Comparison of ENCODE assay signal across 12 cellular contexts in the genomic region with DNA sequence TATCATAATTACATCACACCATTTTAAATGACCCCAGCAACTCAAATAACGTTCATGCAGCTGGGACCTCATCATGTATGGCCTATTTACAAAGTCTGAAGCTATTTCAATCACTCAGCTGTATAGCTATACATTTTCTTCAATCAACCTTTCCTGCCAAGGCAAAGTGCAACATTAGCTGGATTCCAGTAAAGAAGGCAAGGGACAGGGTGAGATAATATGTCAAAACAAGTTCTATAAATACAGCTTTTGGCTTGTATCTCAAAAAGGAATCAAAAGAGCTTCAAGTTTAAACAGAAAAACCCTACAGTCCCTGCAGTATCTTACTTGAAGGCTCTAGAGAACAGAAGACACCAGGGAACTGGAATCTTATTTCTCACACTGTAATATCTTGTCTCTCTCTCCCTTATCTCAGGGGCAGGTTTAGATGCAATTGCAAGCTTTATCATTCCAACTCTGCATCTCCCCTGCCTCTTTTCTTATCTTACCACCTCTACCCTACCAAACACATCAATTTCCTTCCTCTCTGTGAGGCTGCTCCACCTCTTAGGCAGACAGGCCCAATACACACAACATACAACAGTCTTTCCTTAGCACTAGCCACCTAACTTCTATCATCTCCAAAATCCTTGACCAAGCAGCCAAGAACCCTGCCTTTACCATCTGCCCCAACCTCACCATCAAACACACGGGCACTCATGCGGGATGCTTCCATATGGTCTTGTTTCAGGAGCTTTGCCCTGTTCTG. TPM values are rescaled to one million over a fixed set of nuclear protein-coding genes. Genes with fewer than 3 reads are reported as not detected.
DNase-seq lines count a peak whose midpoint lies in the region; ATAC-seq lines count a peak whose summit lies in the region.
"Had no signal": no experiment of that assay in that cellular context is flagged by ENCODE, and none has a peak within 500 bp of the region (broad histone marks: within the 10 kb centered on the region; RNA-seq: fewer than 3 reads in every experiment).

No MANE protein-coding gene starts in this region.

- no peaks in the 10 kb centered on the region for H3K27me3 Mint-ChIP-seq in activated CD8-positive, alpha-beta memory T cell treated with anti-CD3 and anti-CD28 coated beads, Interleukin-2, amount 10 ng/mL, durations not matched to agents 7 days and 5 days
- no peaks in the 10 kb centered on the region for H3K27me3 Mint-ChIP-seq in T-helper 17 cell

- no peaks in the 10 kb centered on the region for H3K9me3 Mint-ChIP-seq in activated CD8-positive, alpha-beta memory T cell treated with anti-CD3 and anti-CD28 coated beads, Interleukin-2, amount 10 ng/mL, durations not matched to agents 7 days and 5 days (ENCODE audit: low read depth)
- H3K9me3 Mint-ChIP-seq in stimulated activated effector memory CD8-positive, alpha-beta T cell treated with anti-CD3 and anti-CD28 coated beads, Interleukin-12 subunit alpha, Interleukin-12 subunit beta, amount 100 ng/mL, for 72 hours = no peaks in the 10 kb centered on the region

- H3K4me1 Mint-ChIP-seq in activated CD8-positive, alpha-beta memory T cell treated with anti-CD3 and anti-CD28 coated beads, Interleukin-2, amount 10 ng/mL, durations not matched to agents 7 days and 5 days = peaks cover 51% of the 10 kb centered on the region
- peaks cover 44% of the 10 kb centered on the region for H3K4me1 Mint-ChIP-seq in T-helper 17 cell
- H3K4me1 Mint-ChIP-seq in stimulated activated effector memory CD8-positive, alpha-beta T cell treated with anti-CD3 and anti-CD28 coated beads, Interleukin-12 subunit alpha, Interleukin-12 subunit beta, amount 100 ng/mL, for 72 hours = peaks cover 64% of the 10 kb centered on the region

- no peak overlapping the region for H3K4me3 Mint-ChIP-seq in activated CD8-positive, alpha-beta memory T cell treated with anti-CD3 and anti-CD28 coated beads, Interleukin-2, amount 10 ng/mL, durations not matched to agents 7 days and 5 days
- peak overlapping the region; percentile 82 for H3K4me3 Mint-ChIP-seq in T-helper 17 cell
- no peak overlapping the region for H3K4me3 Mint-ChIP-seq in stimulated activated effector memory CD8-positive, alpha-beta T cell treated with anti-CD3 and anti-CD28 coated beads, Interleukin-12 subunit alpha, Interleukin-12 subunit beta, amount 100 ng/mL, for 72 hours

- no peak for DNase-seq in activated CD8-positive, alpha-beta memory T cell treated with anti-CD3 and anti-CD28 coated beads, Interleukin-2, amount 10 ng/mL, durations not matched to agents 7 days and 5 days
- no peak for DNase-seq in activated CD8-positive, alpha-beta memory T cell treated with anti-CD3 and anti-CD28 coated beads, Interleukin-2, amount 50 U/mL, for 48 hours
- no peak for DNase-seq in T-helper 17 cell
- no peak for DNase-seq in epithelial cell of prostate (ENCODE audit: low read depth, low spot score)
- no peak for DNase-seq in stimulated activated effector memory CD8-positive, alpha-beta T cell treated with anti-CD3 and anti-CD28 coated beads, Interleukin-12 subunit alpha, Interleukin-12 subunit beta, amount 100 ng/mL, for 72 hours (ENCODE audit: low spot score in 2 of 2)
- no peak for DNase-seq in NCI-H1092 treated with DMSO at 0.1 percent for 48 hours (lab: John Stamatoyannopoulos, UW)
- DNase-seq: ACHN; effector CD4-positive, alpha-beta T cell; NCI-H1092; right cardiac atrium had no signal

- no peaks in the 10 kb centered on the region for H3K9me3 ChIP-seq in T-helper 17 cell (ENCODE audit: control insufficient read depth, low read length, poor library complexity, severe bottlenecking)

- H3K36me3 Mint-ChIP-seq in activated CD8-positive, alpha-beta memory T cell treated with anti-CD3 and anti-CD28 coated beads, Interleukin-2, amount 10 ng/mL, durations not matched to agents 7 days and 5 days = peaks cover 15% of the 10 kb centered on the region
- H3K36me3 Mint-ChIP-seq in T-helper 17 cell (ENCODE audit: low read depth) = peaks cover 2% of the 10 kb centered on the region
- H3K36me3 Mint-ChIP-seq in stimulated activated effector memory CD8-positive, alpha-beta T cell treated with anti-CD3 and anti-CD28 coated beads, Interleukin-12 subunit alpha, Interleukin-12 subunit beta, amount 100 ng/mL, for 72 hours = peaks cover 41% of the 10 kb centered on the region

- H3K27ac Mint-ChIP-seq in activated CD8-positive, alpha-beta memory T cell treated with anti-CD3 and anti-CD28 coated beads, Interleukin-2, amount 10 ng/mL, durations not matched to agents 7 days and 5 days = peak overlapping the region; percentile 50
- peak overlapping the region; percentile 95 for H3K27ac Mint-ChIP-seq in T-helper 17 cell
- peak overlapping the region; percentile 36 for H3K27ac Mint-ChIP-seq in stimulated activated effector memory CD8-positive, alpha-beta T cell treated with anti-CD3 and anti-CD28 coated beads, Interleukin-12 subunit alpha, Interleukin-12 subunit beta, amount 100 ng/mL, for 72 hours

- CTCF ChIA-PET in activated CD8-positive, alpha-beta memory T cell treated with anti-CD3 and anti-CD28 coated beads, Interleukin-2, amount 10 ng/mL, durations not matched to agents 7 days and 5 days (lab: Charles Lee) = interaction anchor here (0.5 to 1.7 kb wide), 5 partner anchors 12 to 340 kb away, joined by 3 to 4 read pairs (median 4); no protein-coding TSS in a partner anchor

- no peak for ATAC-seq in activated CD8-positive, alpha-beta memory T cell treated with anti-CD3 and anti-CD28 coated beads, Interleukin-2, amount 10 ng/mL, durations not matched to agents 7 days and 5 days
- ATAC-seq in T-helper 17 cell (peak; percentile 32), HG03108 (IDR thresholded peaks at IDR 0.05; ENCODE audit: unreplicated experiment) (no peak), GM21717 (IDR thresholded peaks at IDR 0.05; ENCODE audit: unreplicated experiment) (no peak)
- no peak for ATAC-seq in stimulated activated effector memory CD8-positive, alpha-beta T cell treated with anti-CD3 and anti-CD28 coated beads, Interleukin-12 subunit alpha, Interleukin-12 subunit beta, amount 100 ng/mL, for 72 hours
- ATAC-seq: right cardiac atrium had no signal

- peak overlapping the region; percentile 3 for H3K27ac ChIP-seq in epithelial cell of prostate

RNA-seq across cellular contexts. Expression of gene CELF1, which starts 34.5 kb away (rescaled TPM):
- total RNA-seq in activated CD8-positive, alpha-beta memory T cell treated with anti-CD3 and anti-CD28 coated beads, Interleukin-2, amount 10 ng/mL, durations not matched to agents 7 days and 5 days = 100 to 1,000 TPM; 108 to 118 TPM
- total RNA-seq in T-helper 17 cell = 100 to 1,000 TPM; 113 to 127 TPM

RNA-seq across cellular contexts. Expression of gene PTPMT1, which starts 47.0 kb away (rescaled TPM):
- total RNA-seq in activated CD8-positive, alpha-beta memory T cell treated with anti-CD3 and anti-CD28 coated beads, Interleukin-2, amount 10 ng/mL, durations not matched to agents 7 days and 5 days = 10 to 100 TPM; 48.4 to 50.2 TPM
- 10 to 100 TPM; 19.2 to 23.8 TPM for total RNA-seq in T-helper 17 cell

Comparison
In these comparisons a context has a peak if more than half of its experiments do, and no peak if none do; other contexts are left out.
1. H3K27ac Mint-ChIP-seq: peak in every context shown above with its lines; median percentile 95 in T-helper 17 cell; 50 in activated CD8-positive, alpha-beta memory T cell treated with anti-CD3 and anti-CD28 coated beads, Interleukin-2, amount 10 ng/mL, durations not matched to agents 7 days and 5 days; 36 in stimulated activated effector memory CD8-positive, alpha-beta T cell treated with anti-CD3 and anti-CD28 coated beads, Interleukin-12 subunit alpha, Interleukin-12 subunit beta, amount 100 ng/mL, for 72 hours.